Comparison of ENCODE assay signal across 25 cellular contexts in the genomic region with DNA sequence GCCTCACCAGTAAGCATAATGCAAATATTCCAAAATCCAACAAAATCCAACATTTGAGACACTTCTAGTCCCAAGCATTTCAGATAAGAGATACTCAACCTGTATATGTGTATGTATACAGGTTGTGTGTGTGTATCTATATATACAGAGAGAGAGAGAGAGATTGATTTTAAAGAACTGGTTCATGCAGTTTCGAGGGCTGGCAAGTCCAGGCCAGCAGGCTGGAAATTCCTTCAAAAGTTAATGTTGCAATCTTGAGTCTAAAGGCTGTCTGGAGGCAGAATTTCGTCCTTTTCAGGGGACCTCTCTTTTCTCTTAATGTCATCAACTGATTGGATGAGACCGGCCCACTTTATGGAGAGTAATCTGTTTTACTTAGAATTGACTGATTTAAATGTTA. TPM values are rescaled to one million over a fixed set of nuclear protein-coding genes. Genes with fewer than 3 reads are reported as not detected.
DNase-seq lines count a peak whose midpoint lies in the region; TF ChIP-seq lines count a peak whose summit lies in the region.
"Had no signal": no experiment of that assay in that cellular context is flagged by ENCODE, and none has a peak within 500 bp of the region (broad histone marks: within the 10 kb centered on the region; RNA-seq: fewer than 3 reads in every experiment).

No MANE protein-coding gene starts in this region.

- H3K9me3 Mint-ChIP-seq in Calu3 (ENCODE audit: low read depth, unreplicated experiment) = no peaks in the 10 kb centered on the region
- no peaks in the 10 kb centered on the region for H3K9me3 Mint-ChIP-seq in chondrocyte (ENCODE audit: low read depth)
- H3K9me3 Mint-ChIP-seq in activated CD4-positive, alpha-beta T cell treated with anti-CD3 and anti-CD28 coated beads, Interleukin-2, amount 10 ng/mL, durations not matched to agents 7 days and 5 days = no peaks in the 10 kb centered on the region
- H3K9me3 Mint-ChIP-seq: memory B cell; natural killer cell treated with Interleukin-12 subunit alpha and Interleukin-12 subunit beta and Interleukin-15 and Interleukin-18, amount 100 ng/mL, for 72 hours had no signal

- H3K4me1 Mint-ChIP-seq in Calu3 (ENCODE audit: low read depth, unreplicated experiment) (peaks cover 68% of the 10 kb centered on the region), chondrocyte (ENCODE audit: low read depth) (peaks cover 79% of the 10 kb centered on the region)
- H3K4me1 Mint-ChIP-seq in activated CD4-positive, alpha-beta T cell treated with anti-CD3 and anti-CD28 coated beads, Interleukin-2, amount 10 ng/mL, durations not matched to agents 7 days and 5 days = no peaks in the 10 kb centered on the region
- H3K4me1 Mint-ChIP-seq: memory B cell had no signal

- no TSS peak for BruUV-seq in Calu3 (replicated peaks; lab: Mats Ljungman, UMichigan)

- H3K27ac ChIP-seq in layer of hippocampus (ENCODE audit: low read depth, low read length) = peak overlapping the region; percentile 62
- H3K27ac ChIP-seq in sigmoid colon = peak overlapping the region; percentile 82 to 90 (median 86)

- POLR2A ChIA-PET in activated CD4-positive, alpha-beta T cell treated with anti-CD3 and anti-CD28 coated beads, Interleukin-2, amount 10 ng/mL, durations not matched to agents 7 days and 5 days (lab: Charles Lee) = no interaction called here

- H3K4me3 ChIP-seq in sigmoid colon = no peak overlapping the region
- H3K4me3 ChIP-seq: ascending aorta, coronary artery had no signal

- H3K27me3 ChIP-seq in layer of hippocampus (ENCODE audit: control insufficient read depth, insufficient read depth, low read length) (no peaks in the 10 kb centered on the region), sigmoid colon (no peaks in the 10 kb centered on the region)
- H3K27me3 ChIP-seq: ascending aorta had no signal

- WGBS in sigmoid colon, 2 donors = 60 to 82% methylated on average over 3 of the region's 3 CpGs

- no peak for TF ChIP-seq POLR2A in sigmoid colon (IDR thresholded peaks at IDR 0.05)

- H3K27ac Mint-ChIP-seq in Calu3 (ENCODE audit: unreplicated experiment) = peak overlapping the region; percentile 71
- H3K27ac Mint-ChIP-seq in chondrocyte (ENCODE audit: unreplicated experiment) = peak overlapping the region; percentile 45
- H3K27ac Mint-ChIP-seq in activated CD4-positive, alpha-beta T cell treated with anti-CD3 and anti-CD28 coated beads, Interleukin-2, amount 10 ng/mL, durations not matched to agents 7 days and 5 days = no peak overlapping the region
- H3K27ac Mint-ChIP-seq: memory B cell; natural killer cell treated with Interleukin-12 subunit alpha and Interleukin-12 subunit beta and Interleukin-15 and Interleukin-18, amount 100 ng/mL, for 72 hours had no signal

- H3K27me3 Mint-ChIP-seq in Calu3 (ENCODE audit: unreplicated experiment) (no peaks in the 10 kb centered on the region), chondrocyte (ENCODE audit: low read depth) (no peaks in the 10 kb centered on the region)
- peaks cover 9% of the 10 kb centered on the region for H3K27me3 Mint-ChIP-seq in activated CD4-positive, alpha-beta T cell treated with anti-CD3 and anti-CD28 coated beads, Interleukin-2, amount 10 ng/mL, durations not matched to agents 7 days and 5 days

- intact Hi-C loops in Calu3 (cut with micrococcal nuclease; ENCODE audit: unreplicated experiment) = loop anchor here (5.0 to 10.0 kb wide), 2 partner anchors 172 to 614 kb away; no protein-coding TSS in a partner anchor
- intact Hi-C loops in sigmoid colon (cut with DNase I) = no loop called here

- TF ChIP-seq EP300 in sigmoid colon (IDR thresholded peaks at IDR 0.05) = no peak

- in situ Hi-C loops in GM13977 (cut with MboI; ENCODE audit: low pct_unique_long_range_greater_than_20kb, low sequenced_read_pairs, unreplicated experiment) = no loop called here

- H3K4me3 Mint-ChIP-seq in Calu3 (ENCODE audit: low read depth, unreplicated experiment) = peak overlapping the region; percentile 7
- H3K4me3 Mint-ChIP-seq in chondrocyte (ENCODE audit: unreplicated experiment) = no peak overlapping the region
- H3K4me3 Mint-ChIP-seq in activated CD4-positive, alpha-beta T cell treated with anti-CD3 and anti-CD28 coated beads, Interleukin-2, amount 10 ng/mL, durations not matched to agents 7 days and 5 days = no peak overlapping the region
- H3K4me3 Mint-ChIP-seq: memory B cell; natural killer cell treated with Interleukin-12 subunit alpha and Interleukin-12 subunit beta and Interleukin-15 and Interleukin-18, amount 100 ng/mL, for 72 hours had no signal

- DNase-seq in Calu3 (peak; percentile 42), chondrocyte (ENCODE audit: low spot score) (no peak), sigmoid colon (no peak), kidney tubule cell (ENCODE audit: low spot score) (no peak), GM13977 (ENCODE audit: low spot score) (no peak)
- no peak for DNase-seq in activated CD4-positive, alpha-beta T cell treated with anti-CD3 and anti-CD28 coated beads for 48 hours
- DNase-seq in activated CD4-positive, alpha-beta T cell treated with anti-CD3 and anti-CD28 coated beads, Interleukin-2, amount 10 ng/mL, durations not matched to agents 7 days and 5 days = no peak
- DNase-seq: activated CD8-positive, alpha-beta memory T cell treated with anti-CD3 and anti-CD28 coated beads for 24 hours; activated naive CD4-positive, alpha-beta T cell treated with anti-CD3 and anti-CD28 coated beads, Interleukin-2, amount 50 U/mL, for 16 hours; activated T-cell treated with anti-CD3 and anti-CD28 coated beads, Interleukin-2, amount 50 U/mL, for 48 hours; COR-L47; HCEC 1CT; hippocampal formation; islet precursor cell; Kasumi-1; NCI-H1092; NCI-H2029 treated with DMSO at 0.1 percent for 48 hours; NCI-H446 treated with DMSO at 0.1 percent for 48 hours; stimulated activated naive CD4-positive, alpha-beta T cell; T1000 had no signal

- H3K36me3 ChIP-seq in sigmoid colon = no peaks in the 10 kb centered on the region
- H3K36me3 ChIP-seq: ascending aorta had no signal

- CTCF ChIA-PET in Calu3 (lab: Charles Lee) = no interaction called here
- CTCF ChIA-PET in activated CD4-positive, alpha-beta T cell treated with anti-CD3 and anti-CD28 coated beads, Interleukin-2, amount 10 ng/mL, durations not matched to agents 7 days and 5 days (lab: Charles Lee) = no interaction called here

- no peaks in the 10 kb centered on the region for H3K9me3 ChIP-seq in sigmoid colon
- H3K9me3 ChIP-seq: ascending aorta had no signal

- H3K4me1 ChIP-seq in sigmoid colon = peaks cover 0 to 96% (median 81%) of the 10 kb centered on the region in 4 donors

- TF ChIP-seq CTCF in Calu3 (IDR thresholded peaks at IDR 0.05; ENCODE audit: unreplicated experiment) = no peak
- TF ChIP-seq CTCF in chondrocyte (IDR thresholded peaks at IDR 0.05) = no peak
- TF ChIP-seq CTCF in sigmoid colon (IDR thresholded peaks at IDR 0.05) = no peak
- TF ChIP-seq CTCF in GM13977 (IDR thresholded peaks at IDR 0.05; ENCODE audit: extremely low read depth, insufficient read depth, missing control alignments) = no peak

- H3K36me3 Mint-ChIP-seq in Calu3 (ENCODE audit: insufficient read depth, unreplicated experiment) = no peaks in the 10 kb centered on the region
- H3K36me3 Mint-ChIP-seq in chondrocyte (ENCODE audit: low read depth) = no peaks in the 10 kb centered on the region
- no peaks in the 10 kb centered on the region for H3K36me3 Mint-ChIP-seq in activated CD4-positive, alpha-beta T cell treated with anti-CD3 and anti-CD28 coated beads, Interleukin-2, amount 10 ng/mL, durations not matched to agents 7 days and 5 days (ENCODE audit: low read depth)
- H3K36me3 Mint-ChIP-seq: memory B cell; natural killer cell treated with Interleukin-12 subunit alpha and Interleukin-12 subunit beta and Interleukin-15 and Interleukin-18, amount 100 ng/mL, for 72 hours had no signal

RNA-seq across cellular contexts. Expression of a gene that starts 50.7 kb away (rescaled TPM):
- 1.2 and 2.6 TPM in 2 replicates for total RNA-seq in Calu3 (2022)
- total RNA-seq in chondrocyte = 7.1 to 10.6 TPM (median 7.5 TPM) in 3 replicates
- 10 to 100 TPM; 19.9 to 44.1 (median 31.3) TPM for total RNA-seq in sigmoid colon
- polyA plus RNA-seq in sigmoid colon = 1 to 10 TPM in 2 of 3 donors, not detected in 1; 1.8 to 4.1 TPM
- under 1 TPM in 1 of 2 experiments, not detected in 1; 0.10 TPM for total RNA-seq in activated CD4-positive, alpha-beta T cell treated with anti-CD3 and anti-CD28 coated beads, Interleukin-2, amount 10 ng/mL, durations not matched to agents 7 days and 5 days
- total RNA-seq: natural killer cell treated with Interleukin-12 subunit alpha and Interleukin-12 subunit beta and Interleukin-15 and Interleukin-18, amount 100 ng/mL, for 72 hours had no signal
